9 cellular contexts compared by ENCODE assay signal in genomic region chr5:95962785-95963184, GRCh38. TPM values are rescaled to one million over a fixed set of nuclear protein-coding genes. Genes with fewer than 3 reads are reported as not detected.
DNase-seq lines count a peak whose midpoint lies in the region; ATAC-seq, FAIRE-seq and TF ChIP-seq lines count a peak whose summit lies in the region.
"Had no signal": no experiment of that assay in that cellular context is flagged by ENCODE, and none has a peak within 500 bp of the region (broad histone marks: within the 10 kb centered on the region; RNA-seq: fewer than 3 reads in every experiment).

No MANE protein-coding gene starts in this region.

- peaks cover 3% of the 10 kb centered on the region; the same call in 2 of the 3 replicates for H3K9me3 Mint-ChIP-seq in GM23338

- peaks cover 20% of the 10 kb centered on the region for H3K27me3 Mint-ChIP-seq in GM23338 (ENCODE audit: insufficient read depth, low read depth, poor library complexity)

- 0 out of 2 replicates have a peak, but pooled peaks cover 3% of the 10 kb centered on the region for H4K20me1 ChIP-seq in GM23338 (replicated peaks; ENCODE audit: insufficient read depth)

- H3K27me3 ChIP-seq in GM23338 (ENCODE audit: insufficient read depth), result peaks cover 13% of the 10 kb centered on the region
- H3K27me3 ChIP-seq in WERI-Rb-1 (ENCODE audit: insufficient read depth, low read depth, severe bottlenecking), result no peaks in the 10 kb centered on the region
- H3K27me3 ChIP-seq in left ventricle myocardium inferior (ENCODE audit: low read depth), result no peaks in the 10 kb centered on the region
- no peaks in the 10 kb centered on the region for H3K27me3 ChIP-seq in small intestine (ENCODE audit: control insufficient read depth in 2 of 2, insufficient read depth in 2 of 2, low read length in 2 of 2)

- peak overlapping the region; percentile 98 for H3K27ac Mint-ChIP-seq in GM23338

- ATAC-seq in GM23338 (peak; percentile 19), GM21619 (IDR thresholded peaks at IDR 0.05; ENCODE audit: unreplicated experiment) (no peak)

- H3K27ac ChIP-seq in GM23338 (ENCODE audit: low read depth) (peak overlapping the region; percentile 86), WERI-Rb-1 (no peak overlapping the region), left ventricle myocardium inferior (replicated peaks) (peak overlapping the region; percentile 99), small intestine (ENCODE audit: low read depth in 1 of 2, low read length in 1 of 2) (peak overlapping the region; percentile 75 to 95)

- H3F3A ChIP-seq in GM23338 (replicated peaks; ENCODE audit: low read depth), result no peaks in the 10 kb centered on the region

- DNase-seq in GM23338 (ENCODE audit: low spot score) (peak; percentile 94), WERI-Rb-1 (peak; percentile 12), left ventricle myocardium inferior (no peak), small intestine (no peak), AG08396 (ENCODE audit: low spot score) (no peak), activated gamma-delta T cell treated with Interleukin-2 at 50 U/mL for 16 hours (no peak)
- DNase-seq in NK-92 treated with Interleukin-12 subunit alpha and Interleukin-12 subunit beta, amount 100 ng/mL, for 24 hours (lab: John Stamatoyannopoulos, UW), result no peak

- peaks cover 16% of the 10 kb centered on the region for H3K79me2 ChIP-seq in GM23338 (replicated peaks; ENCODE audit: insufficient read depth)

- no peaks in the 10 kb centered on the region for H3K9me2 ChIP-seq in GM23338 (ENCODE audit: insufficient read depth)

- peaks cover 55% of the 10 kb centered on the region for H3K4me1 Mint-ChIP-seq in GM23338

- H3K4me3 ChIP-seq in GM23338, result peak overlapping the region; percentile 77
- H3K4me3 ChIP-seq in WERI-Rb-1 (ENCODE audit: low read depth, low read length), result no peak overlapping the region
- peak overlapping the region; percentile 96 for H3K4me3 ChIP-seq in left ventricle myocardium inferior
- H3K4me3 ChIP-seq in small intestine (ENCODE audit: low read depth in 1 of 2, low read length in 2 of 2), result peak overlapping the region in 1 of 2 donors; percentile 75

- H3K36me3 Mint-ChIP-seq in GM23338 (ENCODE audit: low read depth), result no peaks in the 10 kb centered on the region

- TF ChIP-seq CTCF in GM23338 (conservative IDR thresholded peaks at IDR 0.05; ENCODE audit: low read depth in 2 of 2), result no peak
- TF ChIP-seq CTCF in WERI-Rb-1 (IDR thresholded peaks at IDR 0.05; ENCODE audit: low read depth, low read length), result no peak
- no peak for TF ChIP-seq CTCF in left ventricle myocardium inferior (IDR thresholded peaks at IDR 0.05; ENCODE audit: borderline replicate concordance)

- H3K4me3 Mint-ChIP-seq in GM23338, result peak overlapping the region; percentile 77

- no peak for FAIRE-seq in small intestine (lab: Jason Lieb, UNC)
- FAIRE-seq: RCC 7860 had no signal

- H3K4me2 ChIP-seq in GM23338, result peak overlapping the region; percentile 65

- H3K9me3 ChIP-seq in WERI-Rb-1 (ENCODE audit: severe bottlenecking), result no peaks in the 10 kb centered on the region
- H3K9me3 ChIP-seq in left ventricle myocardium inferior (replicated peaks), result no peaks in the 10 kb centered on the region
- no peaks in the 10 kb centered on the region for H3K9me3 ChIP-seq in small intestine (ENCODE audit: control insufficient read depth, low read depth)

- whole genome bisulfite sequencing in small intestine, 3 donors, result 37 to 67% (median 50%) methylated on average over 6 of the region's 6 CpGs

- H3K36me3 ChIP-seq in GM23338 (ENCODE audit: insufficient read depth) (no peaks in the 10 kb centered on the region), WERI-Rb-1 (no peaks in the 10 kb centered on the region), left ventricle myocardium inferior (no peaks in the 10 kb centered on the region), small intestine (ENCODE audit: control insufficient read depth in 2 of 2, insufficient read depth in 2 of 2, low read length in 2 of 2) (no peaks in the 10 kb centered on the region)

- intact Hi-C loops in left ventricle myocardium inferior (cut with micrococcal nuclease), result no loop called here

- H3K4me1 ChIP-seq in GM23338 (ENCODE audit: insufficient read depth) (peaks cover 34% of the 10 kb centered on the region), left ventricle myocardium inferior (peaks cover 46% of the 10 kb centered on the region), small intestine (ENCODE audit: control insufficient read depth in 2 of 2, insufficient read depth in 1 of 2, low read depth in 1 of 2, low read length in 1 of 2) (peaks cover 4 to 6% of the 10 kb centered on the region in 2 donors)

- no peak overlapping the region for H2AFZ ChIP-seq in GM23338

TF ChIP-seq in GM23338, 12 proteins besides CTCF, POLR2A, EP300 and RAD21:
- TF ChIP-seq STAT1 (IDR thresholded peaks at IDR 0.05; ENCODE audit: unreplicated experiment), result no peak
- TF ChIP-seq REST (IDR thresholded peaks at IDR 0.05; ENCODE audit: unreplicated experiment), result no peak
- TF ChIP-seq ETS1 (IDR thresholded peaks at IDR 0.05), result peak; percentile 52; the same call in 1 of the 2 replicates
- no peak for TF ChIP-seq CREB1 (CRISPR knock-in tag; IDR thresholded peaks at IDR 0.05; ENCODE audit: low read depth)

RNA-seq across cellular contexts. Expression of gene ELL2, which starts 1.1 kb away (rescaled TPM):
- total RNA-seq in GM23338 (2014; rRNA removed; shearing (Covaris generic)), result 17.7 and 32.6 TPM in 2 replicates
- polyA plus RNA-seq in GM23338 (2016; fragmentation: Nextera tagmentation; extraction: Ambion mirVana), result 5.8 and 7.4 TPM in 2 replicates
- 21.0 TPM for total RNA-seq in left ventricle myocardium inferior
- polyA plus RNA-seq in small intestine, result 10 to 100 TPM in 2 of 3 donors, 1 to 10 TPM in 1; 9.7 to 13.9 (median 10.5) TPM

Comparison
In these comparisons a context has a peak if more than half of its experiments do, and no peak if none do; other contexts are left out.
1. DNase-seq: peak in GM23338 (single experiment) and WERI-Rb-1 (single experiment); none in left ventricle myocardium inferior (single experiment), small intestine (single experiment), AG08396 (single experiment), activated gamma-delta T cell treated with Interleukin-2 at 50 U/mL for 16 hours (single experiment) and NK-92 treated with Interleukin-12 subunit alpha and Interleukin-12 subunit beta, amount 100 ng/mL, for 24 hours (single experiment).